In the genomic region with DNA sequence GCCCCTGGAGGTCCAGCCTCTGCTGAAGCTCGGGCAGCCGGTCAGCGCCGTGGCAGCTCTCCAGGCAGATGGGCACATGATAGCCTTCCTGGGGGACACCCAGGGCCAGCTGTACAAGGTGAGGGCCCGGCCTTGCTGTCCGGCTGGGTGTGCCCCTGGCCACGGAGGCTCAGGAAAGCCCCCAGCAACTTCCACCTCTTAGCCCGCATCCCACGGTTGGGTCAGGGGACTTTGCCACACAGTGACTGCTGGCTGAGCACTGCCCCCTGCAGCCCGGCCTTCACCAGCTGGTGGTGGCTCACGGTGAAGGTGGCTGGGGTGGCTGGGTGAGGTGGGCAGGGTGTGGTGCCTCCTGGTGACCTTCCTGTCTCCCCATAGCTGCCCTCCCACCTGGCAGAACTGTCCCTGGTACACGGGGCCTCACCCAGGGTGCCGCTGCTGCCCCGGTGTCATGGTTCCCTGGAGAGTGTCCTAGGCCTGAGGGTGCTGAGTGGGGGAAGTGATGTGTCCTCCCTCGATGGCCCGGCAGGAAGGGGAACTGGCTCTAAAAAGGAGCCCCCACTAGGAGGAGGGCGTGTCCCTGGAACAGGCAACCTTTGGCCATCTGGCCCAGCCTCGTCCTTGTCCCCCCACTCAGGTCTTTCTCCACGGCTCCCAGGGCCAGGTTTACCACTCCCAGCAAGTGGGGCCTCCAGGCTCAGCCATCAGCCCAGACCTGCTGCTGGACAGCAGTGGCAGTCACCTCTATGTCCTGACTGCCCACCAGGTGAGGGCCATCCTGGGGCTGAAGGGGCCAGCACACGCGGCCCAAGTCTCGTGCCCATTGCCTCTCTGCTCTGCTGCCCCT, we compare ENCODE assay signal across 14 cellular contexts. TPM values are rescaled to one million over a fixed set of nuclear protein-coding genes. Genes with fewer than 3 reads are reported as not detected.
A peak's percentile ranks its signal among the peaks of the same experiment; 100 is the strongest.
DNase-seq lines count a peak whose midpoint lies in the region; ATAC-seq and TF ChIP-seq lines count a peak whose summit lies in the region.
"Had no signal": no experiment of that assay in that cellular context is flagged by ENCODE, and none has a peak within 500 bp of the region (broad histone marks: within the 10 kb centered on the region; RNA-seq: fewer than 3 reads in every experiment).

No MANE protein-coding gene starts in this region.

- no peaks in the 10 kb centered on the region for H3K27me3 ChIP-seq in OCI-LY3 (ENCODE audit: low read depth, low read length)
- H3K27me3 ChIP-seq in aorta (ENCODE audit: control insufficient read depth in 1 of 2, insufficient read depth in 2 of 2, low read length in 1 of 2): no peaks in the 10 kb centered on the region
- H3K27me3 ChIP-seq: SJSA1 had no signal

- H3K9ac ChIP-seq in OCI-LY3 (ENCODE audit: low read length): no peak overlapping the region

- intact Hi-C loops in Right ventricle myocardium superior (cut with DNase I): no loop called here
- intact Hi-C loops in Right ventricle myocardium inferior (cut with DNase I): no loop called here
- intact Hi-C loops in aorta (cut with DNase I): no loop called here

- H4K20me1 ChIP-seq in OCI-LY3 (ENCODE audit: insufficient read depth, low read length): no peaks in the 10 kb centered on the region

- H3K79me2 ChIP-seq in OCI-LY3 (ENCODE audit: low read length): no peaks in the 10 kb centered on the region

- H2AFZ ChIP-seq in OCI-LY3 (ENCODE audit: low read depth, low read length): no peak overlapping the region
- H2AFZ ChIP-seq: GM23338 had no signal

- no peak overlapping the region for H3K4me2 ChIP-seq in OCI-LY3 (ENCODE audit: low read length)
- H3K4me2 ChIP-seq: GM23338 had no signal

- WGBS in aorta, 2 donors: 87% methylated on average over 22 of the region's 22 CpGs

- H3K27ac ChIP-seq in OCI-LY3 (ENCODE audit: low read length): no peak overlapping the region
- no peak overlapping the region for H3K27ac ChIP-seq in aorta (ENCODE audit: low read depth in 1 of 2, low read length in 2 of 2)
- H3K27ac ChIP-seq: SJSA1 had no signal

- H3K36me3 ChIP-seq in OCI-LY3 (replicated peaks; ENCODE audit: low read depth, low read length) (no peaks in the 10 kb centered on the region), aorta (ENCODE audit: control insufficient read depth in 1 of 2, insufficient read depth in 2 of 2, low read length in 1 of 2) (no peaks in the 10 kb centered on the region)
- H3K36me3 ChIP-seq: SJSA1 had no signal

- H3K4me1 ChIP-seq in OCI-LY3 (ENCODE audit: low read length) (peaks cover 13% of the 10 kb centered on the region; the same call in 1 of the 2 replicates), aorta (ENCODE audit: control insufficient read depth in 1 of 2, insufficient read depth in 2 of 2, low read length in 2 of 2) (no peaks in the 10 kb centered on the region)

- DNase-seq in Right ventricle myocardium superior (peak; percentile 19), Right ventricle myocardium inferior (ENCODE audit: missing footprints) (no peak), islet precursor cell (peak; percentile 46), aorta (peak; percentile 44 to 73), NCI-H1417 treated with DMSO at 0.1 percent for 48 hours (lab: John Stamatoyannopoulos, UW) (no peak), dedifferentiated amniotic fluid mesenchymal stem cell (ENCODE audit: extremely low spot score) (no peak)
- DNase-seq: DMS53, NCI-H2107, NCI-H82 had no signal

- H3K4me3 ChIP-seq in OCI-LY3 (ENCODE audit: low read length): no peak overlapping the region
- H3K4me3 ChIP-seq in aorta (ENCODE audit: low read length in 2 of 2): no peak overlapping the region
- H3K4me3 ChIP-seq: GM23338, SJSA1 had no signal

- peak; percentile 38 for TF ChIP-seq CTCF in OCI-LY3 (IDR thresholded peaks at IDR 0.05; ENCODE audit: low read depth, low read length)

- ATAC-seq in Right ventricle myocardium superior (ENCODE audit: poor library complexity) (no peak), Right ventricle myocardium inferior (no peak), aorta (ENCODE audit: low FRiP score) (no peak), GM18519 (IDR thresholded peaks at IDR 0.05; ENCODE audit: low FRiP score, unreplicated experiment) (no peak)

- H3K9me3 ChIP-seq in OCI-LY3 (ENCODE audit: insufficient read depth, low read length): no peaks in the 10 kb centered on the region
- no peaks in the 10 kb centered on the region for H3K9me3 ChIP-seq in aorta (ENCODE audit: control insufficient read depth, low read length)
- H3K9me3 ChIP-seq: SJSA1 had no signal

RNA-seq across cellular contexts. Expression of gene PLXNB3, which starts 4.5 kb away (rescaled TPM):
- total RNA-seq in Right ventricle myocardium superior (1.5 TPM), Right ventricle myocardium inferior (2.3 TPM), aorta (10 to 100 TPM; 18.0 to 18.7 TPM)
- 10 to 100 TPM in 1 of 2 donors, under 1 TPM in 1; 0.38 to 31.4 TPM for polyA plus RNA-seq in aorta

RNA-seq across cellular contexts. Expression of gene SRPK3, which starts 12.3 kb away (rescaled TPM):
- total RNA-seq in Right ventricle myocardium superior (38.0 TPM), Right ventricle myocardium inferior (43.3 TPM), aorta (1 to 10 TPM; 5.4 to 8.0 TPM)
- polyA plus RNA-seq in aorta: 10 to 100 TPM in 1 of 2 donors, 1 to 10 TPM in 1; 1.1 to 11.0 TPM
- total RNA-seq: GM23338, MCF 10A, SJSA1 had no signal

RNA-seq across cellular contexts. Expression of gene IDH3G, which starts 25.6 kb away (rescaled TPM):
- total RNA-seq in Right ventricle myocardium superior: 76.9 TPM
- 78.7 TPM for total RNA-seq in Right ventricle myocardium inferior
- 10 to 100 TPM; 46.8 to 48.4 TPM for total RNA-seq in aorta
- 10 to 100 TPM; 33.3 to 72.5 TPM for polyA plus RNA-seq in aorta

RNA-seq across cellular contexts. Expression of gene SSR4, which starts 25.9 kb away (rescaled TPM):
- total RNA-seq in Right ventricle myocardium superior (129 TPM), Right ventricle myocardium inferior (150 TPM), aorta (100 to 1,000 TPM; 182 TPM)
- 100 to 1,000 TPM; 401 to 633 TPM for polyA plus RNA-seq in aorta

RNA-seq across cellular contexts. Expression of gene ABCD1, which starts 43.9 kb away (rescaled TPM):
- total RNA-seq in Right ventricle myocardium superior (14.7 TPM), Right ventricle myocardium inferior (16.4 TPM), aorta (10 to 100 TPM; 11.4 to 15.8 TPM)
- 1 to 10 TPM; 8.8 to 9.9 TPM for polyA plus RNA-seq in aorta

Comparison
In these comparisons a context has a peak if more than half of its experiments do, and no peak if none do; other contexts are left out.
1. DNase-seq: peak in Right ventricle myocardium superior (single experiment), islet precursor cell (single experiment) and aorta (2 of 2); none in Right ventricle myocardium inferior (single experiment), NCI-H1417 treated with DMSO at 0.1 percent for 48 hours (single experiment) and dedifferentiated amniotic fluid mesenchymal stem cell (single experiment).